In genomic region chr1:237640011-237640671, GRCh38 we compare ENCODE assay signal across 19 cellular contexts.
DNase-seq lines count a peak whose midpoint lies in the region; ATAC-seq and TF ChIP-seq lines count a peak whose summit lies in the region.
"Had no signal": no experiment of that assay in that cellular context is flagged by ENCODE, and none has a peak within 500 bp of the region (broad histone marks: within the 10 kb centered on the region; RNA-seq: fewer than 3 reads in every experiment).

No MANE protein-coding gene starts in this region.

- no peak overlapping the region for H3K4me3 Mint-ChIP-seq in activated T-helper 2 cell treated with anti-CD3 and anti-CD28 coated beads, Interferon-gamma antibody, Interleukin-2, Interleukin-4, amounts not matched to agents 10 μg/mL and 5 μg/mL and 100 μg/mL, durations not matched to agents 14 hours and 24 hours and 36 hours (ENCODE audit: low read depth)
- H3K4me3 Mint-ChIP-seq: CD14-positive monocyte; CD4-positive, alpha-beta memory T cell; HFFc6 had no signal

- TF ChIP-seq CTCF in heart right ventricle (IDR thresholded peaks at IDR 0.05): no peak
- TF ChIP-seq CTCF in right atrium auricular region (IDR thresholded peaks at IDR 0.05): no peak
- no peak for TF ChIP-seq CTCF in upper lobe of left lung (IDR thresholded peaks at IDR 0.05)

- no peaks in the 10 kb centered on the region for H3K27me3 ChIP-seq in heart right ventricle
- H3K27me3 ChIP-seq in right atrium auricular region: no peaks in the 10 kb centered on the region
- no peaks in the 10 kb centered on the region for H3K27me3 ChIP-seq in upper lobe of left lung
- H3K27me3 ChIP-seq: BLaER1 had no signal

- DNase-seq in Right ventricle myocardium superior: no peak
- no peak for DNase-seq in heart right ventricle
- no peak for DNase-seq in right atrium auricular region (ENCODE audit: low spot score)
- DNase-seq in upper lobe of left lung: no peak
- no peak for DNase-seq in SKM-1 (lab: John Stamatoyannopoulos, UW; ENCODE audit: unreplicated experiment)
- no peak for DNase-seq in activated T-helper 2 cell treated with anti-CD3 and anti-CD28 coated beads, Interferon-gamma antibody, Interleukin-2, Interleukin-4, amounts not matched to agents 10 μg/mL and 5 μg/mL and 100 μg/mL, durations not matched to agents 14 hours and 24 hours and 36 hours (ENCODE audit: low spot score)
- DNase-seq in stimulated activated CD4-positive, alpha-beta T cell treated with anti-CD3 and anti-CD28 coated beads, Interleukin-2, amount 100 ng/mL, for 48 hours: no peak
- DNase-seq: 8988T; CD4-positive, alpha-beta memory T cell; DMS153; DMS79; GDM1; GOT3; H7; HFFc6 had no signal

- ATAC-seq in Right ventricle myocardium superior (ENCODE audit: poor library complexity): peak; percentile 62
- peak; percentile 49 to 88 (median 82) for ATAC-seq in heart right ventricle
- ATAC-seq in upper lobe of left lung (ENCODE audit: low FRiP score in 2 of 2): peak; percentile 15 to 17
- ATAC-seq: HCT116, HepG2 had no signal

- 33 to 46% methylated on average over 2 of the region's 2 CpGs for WGBS in heart right ventricle, 2 donors
- WGBS in upper lobe of left lung, 2 donors: 62 to 72% methylated on average over 2 of the region's 2 CpGs

- intact Hi-C loops in Right ventricle myocardium superior (cut with DNase I): no loop called here
- intact Hi-C loops in heart right ventricle (cut with DNase I): no loop called here
- intact Hi-C loops in activated T-helper 2 cell treated with anti-CD3 and anti-CD28 coated beads, Interferon-gamma antibody, Interleukin-2, Interleukin-4, amounts not matched to agents 10 μg/mL and 5 μg/mL and 100 μg/mL, durations not matched to agents 14 hours and 24 hours and 36 hours (cut with micrococcal nuclease): no loop called here

- H3K4me1 ChIP-seq in heart right ventricle (peaks cover 0 to 29% (median 10%) of the 10 kb centered on the region in 9 donors), right atrium auricular region (no peaks in the 10 kb centered on the region), upper lobe of left lung (no peaks in the 10 kb centered on the region)
- H3K4me1 ChIP-seq: BLaER1 had no signal

- no peak for TF ChIP-seq POLR2A in upper lobe of left lung (IDR thresholded peaks at IDR 0.05)

- no peak for TF ChIP-seq EP300 in upper lobe of left lung (IDR thresholded peaks at IDR 0.05)

- no peaks in the 10 kb centered on the region for H3K27me3 Mint-ChIP-seq in activated T-helper 2 cell treated with anti-CD3 and anti-CD28 coated beads, Interferon-gamma antibody, Interleukin-2, Interleukin-4, amounts not matched to agents 10 μg/mL and 5 μg/mL and 100 μg/mL, durations not matched to agents 14 hours and 24 hours and 36 hours (ENCODE audit: low read depth)
- H3K27me3 Mint-ChIP-seq: CD4-positive, alpha-beta memory T cell had no signal

- H3K9me3 ChIP-seq in heart right ventricle (peaks cover 0 to 5% (median 0%) of the 10 kb centered on the region in 11 donors), right atrium auricular region (no peaks in the 10 kb centered on the region), upper lobe of left lung (no peaks in the 10 kb centered on the region)
- H3K9me3 ChIP-seq: BLaER1 had no signal

- H3K27ac ChIP-seq in heart right ventricle: peak overlapping the region in 7 of 10 donors; percentile 15 to 53 (median 41)
- peak overlapping the region; percentile 7 to 29 for H3K27ac ChIP-seq in right atrium auricular region
- H3K27ac ChIP-seq in upper lobe of left lung: no peak overlapping the region
- H3K27ac ChIP-seq: BLaER1 had no signal

- no peaks in the 10 kb centered on the region for H3K9me3 Mint-ChIP-seq in activated T-helper 2 cell treated with anti-CD3 and anti-CD28 coated beads, Interferon-gamma antibody, Interleukin-2, Interleukin-4, amounts not matched to agents 10 μg/mL and 5 μg/mL and 100 μg/mL, durations not matched to agents 14 hours and 24 hours and 36 hours

- H3K36me3 Mint-ChIP-seq in activated T-helper 2 cell treated with anti-CD3 and anti-CD28 coated beads, Interferon-gamma antibody, Interleukin-2, Interleukin-4, amounts not matched to agents 10 μg/mL and 5 μg/mL and 100 μg/mL, durations not matched to agents 14 hours and 24 hours and 36 hours (ENCODE audit: low read depth): peaks cover 9% of the 10 kb centered on the region
- H3K36me3 Mint-ChIP-seq: CD14-positive monocyte; CD4-positive, alpha-beta memory T cell had no signal

- no peak overlapping the region for H3K27ac Mint-ChIP-seq in activated T-helper 2 cell treated with anti-CD3 and anti-CD28 coated beads, Interferon-gamma antibody, Interleukin-2, Interleukin-4, amounts not matched to agents 10 μg/mL and 5 μg/mL and 100 μg/mL, durations not matched to agents 14 hours and 24 hours and 36 hours
- H3K27ac Mint-ChIP-seq: CD14-positive monocyte; CD4-positive, alpha-beta memory T cell; HFFc6 had no signal

- H3K4me3 ChIP-seq in heart right ventricle: no peak overlapping the region
- H3K4me3 ChIP-seq in right atrium auricular region: no peak overlapping the region
- H3K4me3 ChIP-seq in upper lobe of left lung: no peak overlapping the region
- H3K4me3 ChIP-seq: BLaER1 had no signal

- H3K36me3 ChIP-seq in heart right ventricle: peaks cover 0 to 97% (median 3%) of the 10 kb centered on the region in 9 donors
- peaks cover 77% of the 10 kb centered on the region for H3K36me3 ChIP-seq in right atrium auricular region
- H3K36me3 ChIP-seq in upper lobe of left lung: peaks cover 0 to 3% (median 0%) of the 10 kb centered on the region in 4 donors
- H3K36me3 ChIP-seq: BLaER1 had no signal

- peaks cover 1% of the 10 kb centered on the region for H3K4me1 Mint-ChIP-seq in activated T-helper 2 cell treated with anti-CD3 and anti-CD28 coated beads, Interferon-gamma antibody, Interleukin-2, Interleukin-4, amounts not matched to agents 10 μg/mL and 5 μg/mL and 100 μg/mL, durations not matched to agents 14 hours and 24 hours and 36 hours (ENCODE audit: low read depth)
- H3K4me1 Mint-ChIP-seq: CD14-positive monocyte had no signal

Comparison
In these comparisons a context has a peak if more than half of its experiments do, and no peak if none do; other contexts are left out.
1. ATAC-seq: peak in every context shown above with its lines; median percentile 82 in heart right ventricle; 62 in Right ventricle myocardium superior; 16 in upper lobe of left lung.
2. H3K27ac ChIP-seq: peak in heart right ventricle (7 of 10) and right atrium auricular region (2 of 2); none in upper lobe of left lung (0 of 4).